ENCODE assay signal across 23 cellular contexts in genomic region chr7:85262891-85263290, GRCh38.
DNase-seq lines count a peak whose midpoint lies in the region; ATAC-seq, FAIRE-seq and TF ChIP-seq lines count a peak whose summit lies in the region.
"Had no signal": no experiment of that assay in that cellular context is flagged by ENCODE, and none has a peak within 500 bp of the region (broad histone marks: within the 10 kb centered on the region; RNA-seq: fewer than 3 reads in every experiment).

No MANE protein-coding gene starts in this region.

- H3K27me3 ChIP-seq in astrocyte (ENCODE audit: insufficient read depth, low read length) (no peaks in the 10 kb centered on the region), foreskin keratinocyte (no peaks in the 10 kb centered on the region), MM.1S (replicated peaks; ENCODE audit: insufficient read depth, low read length) (no peaks in the 10 kb centered on the region)

- H3K79me2 ChIP-seq in astrocyte (ENCODE audit: insufficient read depth, low read length): no peaks in the 10 kb centered on the region
- no peaks in the 10 kb centered on the region for H3K79me2 ChIP-seq in MM.1S (ENCODE audit: low read length)

- ATAC-seq in foreskin keratinocyte: peak; percentile 63
- no peak for ATAC-seq in HG03565 (IDR thresholded peaks at IDR 0.05; ENCODE audit: unreplicated experiment)
- ATAC-seq: K562, Panc1 had no signal

- H3K27ac Mint-ChIP-seq in HFFc6 (peak overlapping the region; percentile 13; the same call in 1 of the 2 replicates), astrocyte (ENCODE audit: unreplicated experiment) (no peak overlapping the region), glutamatergic neuron (ENCODE audit: unreplicated experiment) (no peak overlapping the region)
- H3K27ac Mint-ChIP-seq: CD8-positive, alpha-beta memory T cell had no signal

- TF ChIP-seq CTCF in HFFc6 (IDR thresholded peaks at IDR 0.05) (no peak), astrocyte (IDR thresholded peaks at IDR 0.05; ENCODE audit: insufficient read depth, low read depth, low read length) (no peak), foreskin keratinocyte (conservative IDR thresholded peaks at IDR 0.05) (no peak), MM.1S (IDR thresholded peaks at IDR 0.05; ENCODE audit: low read length) (no peak), glutamatergic neuron (IDR thresholded peaks at IDR 0.05; ENCODE audit: partially characterized antibody, unreplicated experiment) (no peak)

- H3K27me3 Mint-ChIP-seq in HFFc6 (ENCODE audit: insufficient read depth): no peaks in the 10 kb centered on the region
- H3K27me3 Mint-ChIP-seq in astrocyte (ENCODE audit: low read depth, unreplicated experiment): no peaks in the 10 kb centered on the region
- no peaks in the 10 kb centered on the region for H3K27me3 Mint-ChIP-seq in glutamatergic neuron (ENCODE audit: unreplicated experiment)
- H3K27me3 Mint-ChIP-seq: CD8-positive, alpha-beta memory T cell had no signal

- H3K4me3 ChIP-seq in astrocyte (ENCODE audit: insufficient read depth, low read depth, low read length): no peak overlapping the region
- no peak overlapping the region for H3K4me3 ChIP-seq in MM.1S (ENCODE audit: low read length)
- H3K4me3 ChIP-seq: HAP-1, K562 had no signal

- no peak overlapping the region for H3K27ac ChIP-seq in astrocyte (ENCODE audit: low read depth, low read length)
- no peak overlapping the region for H3K27ac ChIP-seq in foreskin keratinocyte
- H3K27ac ChIP-seq in MM.1S (ENCODE audit: low read length): no peak overlapping the region
- H3K27ac ChIP-seq: C4-2B had no signal

- no peaks in the 10 kb centered on the region for H4K20me1 ChIP-seq in astrocyte (ENCODE audit: insufficient read depth, low read length)
- H4K20me1 ChIP-seq in MM.1S (ENCODE audit: insufficient read depth, low read length): no peaks in the 10 kb centered on the region

- no peaks in the 10 kb centered on the region for H3K36me3 ChIP-seq in astrocyte (ENCODE audit: insufficient read depth, low read length)
- no peaks in the 10 kb centered on the region for H3K36me3 ChIP-seq in MM.1S (replicated peaks; ENCODE audit: insufficient read depth, low read length)
- H3K36me3 ChIP-seq: HAP-1 had no signal

- no peaks in the 10 kb centered on the region for H3F3A ChIP-seq in MM.1S (ENCODE audit: insufficient read depth, low read length)

- H3K4me1 ChIP-seq in astrocyte (ENCODE audit: insufficient read depth, low read length): no peaks in the 10 kb centered on the region
- peaks cover 8% of the 10 kb centered on the region for H3K4me1 ChIP-seq in foreskin keratinocyte
- no peaks in the 10 kb centered on the region for H3K4me1 ChIP-seq in MM.1S (ENCODE audit: low read length)

- H3K9ac ChIP-seq in astrocyte (ENCODE audit: low read length) (no peak overlapping the region), MM.1S (ENCODE audit: low read length) (no peak overlapping the region)

- peak overlapping the region; percentile 27 for H3K4me3 Mint-ChIP-seq in HFFc6
- H3K4me3 Mint-ChIP-seq in astrocyte (ENCODE audit: unreplicated experiment): no peak overlapping the region
- no peak overlapping the region for H3K4me3 Mint-ChIP-seq in glutamatergic neuron (ENCODE audit: unreplicated experiment)
- H3K4me3 Mint-ChIP-seq: CD8-positive, alpha-beta memory T cell had no signal

- H3K9me3 ChIP-seq in astrocyte (ENCODE audit: insufficient read depth, low read depth, low read length) (no peaks in the 10 kb centered on the region), MM.1S (replicated peaks; ENCODE audit: insufficient read depth, low read length) (no peaks in the 10 kb centered on the region)
- H3K9me3 ChIP-seq: HAP-1 had no signal

- H3K4me1 Mint-ChIP-seq in HFFc6 (ENCODE audit: low read depth): no peaks in the 10 kb centered on the region; the same call in 1 of the 2 replicates
- peaks cover 6% of the 10 kb centered on the region for H3K4me1 Mint-ChIP-seq in astrocyte (ENCODE audit: low read depth, unreplicated experiment)
- H3K4me1 Mint-ChIP-seq in glutamatergic neuron (ENCODE audit: low read depth, unreplicated experiment): no peaks in the 10 kb centered on the region
- H3K4me1 Mint-ChIP-seq: CD8-positive, alpha-beta memory T cell had no signal

- peak overlapping the region; percentile 11 for H3K4me2 ChIP-seq in astrocyte (ENCODE audit: low read length)
- H3K4me2 ChIP-seq in MM.1S (ENCODE audit: low read depth, low read length): no peak overlapping the region

- no peaks in the 10 kb centered on the region for H3K9me2 ChIP-seq in MM.1S (replicated peaks; ENCODE audit: insufficient read depth, low read length)

- H2AFZ ChIP-seq in astrocyte (ENCODE audit: low read depth, low read length) (no peak overlapping the region), MM.1S (ENCODE audit: low read length) (no peak overlapping the region)

- FAIRE-seq in astrocyte (lab: Jason Lieb, UNC): no peak
- FAIRE-seq: A204.1, K562 had no signal

- DNase-seq in EH (ENCODE audit: low read depth): peak; percentile 2
- no peak for DNase-seq in HFFc6
- DNase-seq in astrocyte (ENCODE audit: low read depth): no peak
- DNase-seq in foreskin keratinocyte: peak; percentile 21 to 46
- no peak for DNase-seq in MM.1S
- no peak for DNase-seq in HUDEP-2 (lab: John Stamatoyannopoulos, UW; ENCODE audit: unreplicated experiment in 76 of 76)
- no peak for DNase-seq in glutamatergic neuron
- DNase-seq: Calu3; CD8-positive, alpha-beta memory T cell; DMS53; NCI-H1092; NCI-H1436 treated with DMSO at 0.1 percent for 48 hours; NCI-H2029; NCI-H345; NCI-H524; NCI-H774; NK-92 treated with Interleukin-12 subunit alpha and Interleukin-12 subunit beta, amount 100 ng/mL, for 24 hours had no signal

- H3K9me3 Mint-ChIP-seq in HFFc6 (no peaks in the 10 kb centered on the region), astrocyte (ENCODE audit: unreplicated experiment) (no peaks in the 10 kb centered on the region), glutamatergic neuron (ENCODE audit: unreplicated experiment) (no peaks in the 10 kb centered on the region)

- H3K36me3 Mint-ChIP-seq in HFFc6 (ENCODE audit: low read depth) (no peaks in the 10 kb centered on the region), astrocyte (ENCODE audit: low read depth, unreplicated experiment) (no peaks in the 10 kb centered on the region), glutamatergic neuron (ENCODE audit: unreplicated experiment) (no peaks in the 10 kb centered on the region)
- H3K36me3 Mint-ChIP-seq: CD8-positive, alpha-beta memory T cell had no signal

Comparison
In these comparisons a context has a peak if more than half of its experiments do, and no peak if none do; other contexts are left out.
1. DNase-seq: peak in EH (single experiment) and foreskin keratinocyte (2 of 2); none in HFFc6 (single experiment), astrocyte (single experiment), MM.1S (single experiment), HUDEP-2 (0 of 76) and glutamatergic neuron (single experiment).